ENCODE assay signal across 15 cellular contexts in the genomic region with DNA sequence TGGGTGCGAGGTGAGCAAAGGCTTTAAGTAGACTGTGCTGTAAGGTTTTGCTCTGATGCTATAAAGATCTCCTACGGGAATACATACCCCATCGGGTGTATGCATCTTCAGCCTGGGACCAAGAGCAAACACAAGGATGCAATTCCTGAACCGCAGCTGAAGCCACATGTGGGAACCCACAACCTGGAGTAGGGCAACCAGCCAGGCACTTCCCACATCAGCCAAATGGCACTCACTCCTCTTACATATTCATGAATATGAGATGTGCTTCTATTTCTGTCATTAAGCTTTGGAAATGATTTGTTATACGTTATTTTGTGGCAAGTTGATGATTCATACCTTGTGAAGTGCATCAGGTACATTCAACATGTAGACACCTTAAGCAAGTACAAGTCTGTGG.
DNase-seq lines count a peak whose midpoint lies in the region; ATAC-seq, FAIRE-seq and TF ChIP-seq lines count a peak whose summit lies in the region.
"Had no signal": no experiment of that assay in that cellular context is flagged by ENCODE, and none has a peak within 500 bp of the region (broad histone marks: within the 10 kb centered on the region; RNA-seq: fewer than 3 reads in every experiment).

No MANE protein-coding gene starts in this region.

- H3K9ac ChIP-seq in H1 (replicated peaks in 1 of 4; ENCODE audit: extremely low read depth in 1 of 4, low read depth in 3 of 4, low read length in 3 of 4) (no peak overlapping the region), neuronal stem cell (ENCODE audit: low read depth, low read length, poor library complexity) (no peak overlapping the region)
- H3K9ac ChIP-seq: BLaER1 had no signal

- no peak for TF ChIP-seq POLR2A in H1 (IDR thresholded peaks at IDR 0.05; ENCODE audit: control extremely low read depth in 1 of 2, low read depth in 2 of 2, low read length in 2 of 2)

- WGBS in H1 (ENCODE audit: extremely low coverage in 1 of 2, insufficient coverage in 1 of 2, insufficient read length in 1 of 2, insufficient replicate concordance in 2 of 2, low coverage in 1 of 2, low lambda C conversion rate in 2 of 2, missing lambda C conversion rate in 1 of 2), 2 experiments = 95% methylated on average over 5 of the region's 5 CpGs; no CpG with 5 or more reads in 1 of the 2 experiments
- no CpG with 5 or more reads among the region's 5 CpGs for WGBS in neuronal stem cell (ENCODE audit: extremely low coverage in 2 of 2, insufficient read length in 2 of 2, insufficient replicate concordance in 1 of 2), 2 donors
- WGBS in heart right ventricle, 2 donors = 89 to 92% methylated on average over 5 of the region's 5 CpGs

- no peaks in the 10 kb centered on the region for H3K27me3 ChIP-seq in H1 (replicated peaks in 1 of 4; ENCODE audit: control insufficient read depth in 3 of 4, extremely low read depth in 1 of 4, insufficient read depth in 3 of 4, low read length in 3 of 4)
- no peaks in the 10 kb centered on the region for H3K27me3 ChIP-seq in neuronal stem cell (ENCODE audit: control insufficient read depth in 3 of 3, insufficient read depth in 3 of 3, low read depth in 1 of 3, low read length in 3 of 3)
- H3K27me3 ChIP-seq in heart right ventricle = no peaks in the 10 kb centered on the region
- H3K27me3 ChIP-seq: BLaER1 had no signal

- no peak overlapping the region for H3K27ac ChIP-seq in H1 (ENCODE audit: low read depth, low read length)
- H3K27ac ChIP-seq in neuronal stem cell (replicated peaks; ENCODE audit: low read length) = no peak overlapping the region
- no peak overlapping the region for H3K27ac ChIP-seq in heart right ventricle
- H3K27ac ChIP-seq: 22Rv1, BLaER1 had no signal

- H3K14ac ChIP-seq in H1 (ENCODE audit: insufficient read length) (no peak overlapping the region), neuronal stem cell (ENCODE audit: low read length) (no peak overlapping the region)

- no peak overlapping the region for H4K8ac ChIP-seq in H1 (ENCODE audit: extremely low read depth, insufficient read depth, low read length)
- no peak overlapping the region for H4K8ac ChIP-seq in neuronal stem cell (ENCODE audit: low read depth, low read length)

- H4K20me1 ChIP-seq in H1 (replicated peaks in 1 of 2; ENCODE audit: control insufficient read depth in 1 of 2, insufficient read depth in 2 of 2, low read length in 2 of 2) = no peaks in the 10 kb centered on the region
- H4K20me1 ChIP-seq: BLaER1 had no signal

- H3K23me2 ChIP-seq in H1 (ENCODE audit: low read depth, low read length) = no peaks in the 10 kb centered on the region

- CTCF ChIA-PET in H1 (lab: Charles Lee; ENCODE audit: partially characterized antibody) = interaction anchor here (0.7 to 1.0 kb wide), 2 partner anchors 10 to 579 kb away, joined by 3 to 4 read pairs; no protein-coding TSS in a partner anchor

- H3K23ac ChIP-seq in H1 (ENCODE audit: insufficient read length) (no peak overlapping the region), neuronal stem cell (ENCODE audit: low read depth, low read length, poor library complexity) (no peak overlapping the region)

- no peak overlapping the region for H2BK20ac ChIP-seq in H1 (ENCODE audit: low read length)

- H2AFZ ChIP-seq in H1 (ENCODE audit: low read length) (no peak overlapping the region), neuronal stem cell (ENCODE audit: low read length) (no peak overlapping the region)
- H2AFZ ChIP-seq: GM23338 had no signal

- H3K79me2 ChIP-seq in H1 (ENCODE audit: control insufficient read depth in 1 of 2, insufficient read depth in 2 of 2, low read length in 2 of 2) = no peaks in the 10 kb centered on the region

- intact Hi-C loops in heart right ventricle (cut with DNase I) = no loop called here

- H3K79me1 ChIP-seq in H1 (ENCODE audit: low read depth, low read length) (no peaks in the 10 kb centered on the region), neuronal stem cell (ENCODE audit: low read depth, low read length) (no peaks in the 10 kb centered on the region)

- H3K4me1 ChIP-seq in H1 (replicated peaks in 1 of 4; ENCODE audit: control insufficient read depth in 3 of 4, insufficient read depth in 4 of 4, low read length in 3 of 4) = peaks cover 0 to 16% (median 7%) of the 10 kb centered on the region in 4 experiments; a peak in 3 of 7 replicates
- H3K4me1 ChIP-seq in neuronal stem cell (ENCODE audit: control insufficient read depth in 2 of 2, insufficient read depth in 1 of 2, low read depth in 1 of 2, low read length in 2 of 2) = peaks cover 6 to 31% of the 10 kb centered on the region in 2 donors
- H3K4me1 ChIP-seq in heart right ventricle = peaks cover 0 to 5% (median 0%) of the 10 kb centered on the region in 9 donors
- H3K4me1 ChIP-seq: BLaER1 had no signal

- H3K18ac ChIP-seq in H1 (ENCODE audit: extremely low read depth, low read length) (no peak overlapping the region), neuronal stem cell (ENCODE audit: low read length) (no peak overlapping the region)

- H4K91ac ChIP-seq in H1 (replicated peaks; ENCODE audit: insufficient read length, low read length) (no peak overlapping the region), neuronal stem cell (ENCODE audit: low read depth, low read length, poor library complexity) (no peak overlapping the region)

- no peak for FAIRE-seq in H1 (lab: Jason Lieb, UNC)
- FAIRE-seq: GM12878, GM18507 had no signal

- H3K4me2 ChIP-seq in H1 (ENCODE audit: insufficient read depth in 1 of 2, low read depth in 2 of 2, low read length in 2 of 2) (no peak overlapping the region), neuronal stem cell (ENCODE audit: insufficient read depth, low read length, poor library complexity, severe bottlenecking) (no peak overlapping the region)
- H3K4me2 ChIP-seq: BLaER1, GM23338 had no signal

- H4K5ac ChIP-seq in H1 (ENCODE audit: insufficient read length, low read depth, low read length) = no peak overlapping the region

- H3K9me3 ChIP-seq in H1 (ENCODE audit: insufficient read depth in 2 of 2, low read depth in 1 of 2, low read length in 1 of 2) (no peaks in the 10 kb centered on the region), neuronal stem cell (replicated peaks in 1 of 2; ENCODE audit: control insufficient read depth in 2 of 2, insufficient read depth in 1 of 2, low read depth in 1 of 2, low read length in 2 of 2) (peaks cover 0 to 3% of the 10 kb centered on the region in 2 donors), heart right ventricle (peaks cover 0 to 5% (median 0%) of the 10 kb centered on the region in 11 donors)
- H3K9me3 ChIP-seq: BLaER1 had no signal

- H2BK5ac ChIP-seq in H1 (ENCODE audit: low read depth, low read length) = no peak overlapping the region
- H2BK5ac ChIP-seq in neuronal stem cell (ENCODE audit: low read length) = no peak overlapping the region

- ATAC-seq in heart right ventricle = no peak
- ATAC-seq: GM12878, GM23338 had no signal

- H3K36me3 ChIP-seq in H1 (ENCODE audit: control insufficient read depth in 2 of 4, insufficient read depth in 4 of 4, low read length in 3 of 4) (no peaks in the 10 kb centered on the region; a peak in 1 of 8 replicates), neuronal stem cell (replicated peaks in 1 of 2; ENCODE audit: control insufficient read depth in 2 of 2, insufficient read depth in 2 of 2, low read length in 2 of 2) (no peaks in the 10 kb centered on the region), heart right ventricle (no peaks in the 10 kb centered on the region)
- H3K36me3 ChIP-seq: BLaER1 had no signal

- DNase-seq in NCI-H2107 treated with DMSO at 0.1 percent for 48 hours (lab: John Stamatoyannopoulos, UW; ENCODE audit: unreplicated experiment) (peak; percentile 5), NCI-H2107 (lab: John Stamatoyannopoulos, UW) (no peak), H1 (ENCODE audit: low read depth in 1 of 2, low spot score in 2 of 2) (no peak), neuronal stem cell (ENCODE audit: low spot score) (no peak), superior temporal gyrus (ENCODE audit: extremely low spot score) (peak; percentile 40), NCI-H510A (lab: John Stamatoyannopoulos, UW) (no peak), heart right ventricle (no peak), DMS53 treated with DMSO at 0.1 percent for 48 hours (lab: John Stamatoyannopoulos, UW; ENCODE audit: unreplicated experiment) (no peak)
- DNase-seq: DMS53, H9 had no signal

- no peak overlapping the region for H3K4me3 ChIP-seq in H1 (ENCODE audit: extremely low read depth in 1 of 4, insufficient read depth in 2 of 4, low read depth in 3 of 4, low read length in 4 of 4)
- no peak overlapping the region for H3K4me3 ChIP-seq in neuronal stem cell (ENCODE audit: low read length in 2 of 2)
- H3K4me3 ChIP-seq in heart right ventricle = no peak overlapping the region
- H3K4me3 ChIP-seq: BLaER1, GM12878, GM23338 had no signal

- TF ChIP-seq CTCF in H1 (IDR thresholded peaks at IDR 0.05; ENCODE audit: control extremely low read depth in 1 of 3, insufficient read depth in 1 of 3, low read depth in 1 of 3, low read length in 3 of 3) (no peak), heart right ventricle (IDR thresholded peaks at IDR 0.05) (no peak)

- no peak overlapping the region for H3K56ac ChIP-seq in H1 (replicated peaks; ENCODE audit: insufficient read length, low read depth, low read length)

- no peak for TF ChIP-seq RAD21 in H1 (IDR thresholded peaks at IDR 0.05 in 1 of 2, conservative IDR thresholded peaks at IDR 0.05 in 1 of 2; ENCODE audit: low read depth in 2 of 2, low read length in 2 of 2)

- H2BK15ac ChIP-seq in H1 (ENCODE audit: low read length) (no peak overlapping the region), neuronal stem cell (ENCODE audit: low read length) (peak overlapping the region; percentile 43)

- no peak overlapping the region for H3K4ac ChIP-seq in H1 (replicated peaks; ENCODE audit: insufficient read length, low read depth, low read length)
- no peak overlapping the region for H3K4ac ChIP-seq in neuronal stem cell (ENCODE audit: low read length)

- H2AK5ac ChIP-seq in H1 (ENCODE audit: low read depth, low read length) = no peak overlapping the region
- no peak overlapping the region for H2AK5ac ChIP-seq in neuronal stem cell (ENCODE audit: low read depth, low read length)

- 0 out of 2 replicates have a peak overlapping the region, but pooled peaks have one; percentile 43 for H2BK12ac ChIP-seq in H1 (ENCODE audit: low read depth, low read length)
- no peak overlapping the region for H2BK12ac ChIP-seq in neuronal stem cell (ENCODE audit: low read length)

- POLR2A ChIA-PET in H1 (lab: Charles Lee; ENCODE audit: partially characterized antibody) = no interaction called here

- TF ChIP-seq EP300 in H1 (IDR thresholded peaks at IDR 0.05; ENCODE audit: borderline replicate concordance in 1 of 2, low read depth in 2 of 2, low read length in 2 of 2) = no peak

- H2BK120ac ChIP-seq in H1 (replicated peaks; ENCODE audit: low read depth, low read length) (no peak overlapping the region), neuronal stem cell (ENCODE audit: low read depth, low read length) (no peak overlapping the region)

TF ChIP-seq in H1, 55 proteins besides CTCF, POLR2A, EP300 and RAD21 (continues in another document):
- TF ChIP-seq GABPA (IDR thresholded peaks at IDR 0.05; ENCODE audit: borderline replicate concordance, insufficient read depth, low read length) = no peak
- no peak for TF ChIP-seq TCF12 (IDR thresholded peaks at IDR 0.05; ENCODE audit: low read depth, low read length)
- TF ChIP-seq BRCA1 (IDR thresholded peaks at IDR 0.05; ENCODE audit: low read depth, low read length) = no peak
- no peak for TF ChIP-seq CBX5 (IDR thresholded peaks at IDR 0.05; ENCODE audit: low read depth, low read length)
- no peak for TF ChIP-seq RXRA (IDR thresholded peaks at IDR 0.05; ENCODE audit: insufficient read depth, low read depth, low read length)

Comparison
In these comparisons a context has a peak if more than half of its experiments do, and no peak if none do; other contexts are left out.
1. DNase-seq: peak in NCI-H2107 treated with DMSO at 0.1 percent for 48 hours (single experiment) and superior temporal gyrus (single experiment); none in NCI-H2107 (single experiment), H1 (0 of 2), neuronal stem cell (single experiment), NCI-H510A (single experiment), heart right ventricle (0 of 2) and DMS53 treated with DMSO at 0.1 percent for 48 hours (single experiment).